Comparison of ENCODE assay signal across 1 cellular context in the genomic region with DNA sequence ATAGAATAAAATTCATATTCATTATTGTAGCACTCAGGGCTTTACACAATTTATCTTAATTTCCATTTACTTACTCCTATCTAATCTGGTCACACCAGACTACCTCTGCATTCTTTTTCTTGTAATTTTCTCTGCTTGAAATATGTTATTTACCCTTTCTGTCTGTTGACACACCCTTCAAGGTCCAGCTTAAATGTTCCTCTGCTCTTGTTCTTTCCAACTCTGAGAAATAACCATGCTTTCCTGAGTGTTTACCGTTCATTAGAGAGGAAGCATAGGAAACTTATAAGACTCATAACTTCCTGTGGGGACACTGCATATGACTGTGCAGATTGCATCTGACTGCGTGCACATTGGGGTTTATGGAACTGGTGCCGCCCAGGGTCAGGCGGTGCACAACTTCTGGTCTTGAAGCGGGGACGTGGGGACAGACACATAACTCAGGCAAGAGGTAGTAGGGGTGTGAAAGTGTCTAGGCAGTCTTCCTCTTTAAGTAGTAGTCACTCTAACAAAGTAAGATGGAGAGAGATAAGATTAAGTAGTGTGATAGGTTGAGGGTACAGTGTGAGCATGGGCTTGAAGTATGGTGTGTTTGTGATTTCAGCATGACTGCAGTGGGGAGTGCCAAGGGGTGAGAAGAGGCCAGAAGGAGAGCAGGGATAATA.
TF ChIP-seq lines count a peak whose summit lies in the region.

No MANE protein-coding gene starts in this region.

TF ChIP-seq in GM12878, 131 proteins besides CTCF, POLR2A, EP300 and RAD21 (continued from another document):
- TF ChIP-seq RCOR1 (conservative IDR thresholded peaks at IDR 0.05; ENCODE audit: low read depth, low read length) = no peak
- TF ChIP-seq SUPT20H (IDR thresholded peaks at IDR 0.05; ENCODE audit: borderline replicate concordance, control insufficient read depth, low read depth, low read length) = no peak
- no peak for TF ChIP-seq BRCA1 (IDR thresholded peaks at IDR 0.05; ENCODE audit: low read depth, low read length)
- no peak for TF ChIP-seq CHD2 (IDR thresholded peaks at IDR 0.05; ENCODE audit: borderline replicate concordance, low read depth, low read length)
- TF ChIP-seq, protein P1, sequence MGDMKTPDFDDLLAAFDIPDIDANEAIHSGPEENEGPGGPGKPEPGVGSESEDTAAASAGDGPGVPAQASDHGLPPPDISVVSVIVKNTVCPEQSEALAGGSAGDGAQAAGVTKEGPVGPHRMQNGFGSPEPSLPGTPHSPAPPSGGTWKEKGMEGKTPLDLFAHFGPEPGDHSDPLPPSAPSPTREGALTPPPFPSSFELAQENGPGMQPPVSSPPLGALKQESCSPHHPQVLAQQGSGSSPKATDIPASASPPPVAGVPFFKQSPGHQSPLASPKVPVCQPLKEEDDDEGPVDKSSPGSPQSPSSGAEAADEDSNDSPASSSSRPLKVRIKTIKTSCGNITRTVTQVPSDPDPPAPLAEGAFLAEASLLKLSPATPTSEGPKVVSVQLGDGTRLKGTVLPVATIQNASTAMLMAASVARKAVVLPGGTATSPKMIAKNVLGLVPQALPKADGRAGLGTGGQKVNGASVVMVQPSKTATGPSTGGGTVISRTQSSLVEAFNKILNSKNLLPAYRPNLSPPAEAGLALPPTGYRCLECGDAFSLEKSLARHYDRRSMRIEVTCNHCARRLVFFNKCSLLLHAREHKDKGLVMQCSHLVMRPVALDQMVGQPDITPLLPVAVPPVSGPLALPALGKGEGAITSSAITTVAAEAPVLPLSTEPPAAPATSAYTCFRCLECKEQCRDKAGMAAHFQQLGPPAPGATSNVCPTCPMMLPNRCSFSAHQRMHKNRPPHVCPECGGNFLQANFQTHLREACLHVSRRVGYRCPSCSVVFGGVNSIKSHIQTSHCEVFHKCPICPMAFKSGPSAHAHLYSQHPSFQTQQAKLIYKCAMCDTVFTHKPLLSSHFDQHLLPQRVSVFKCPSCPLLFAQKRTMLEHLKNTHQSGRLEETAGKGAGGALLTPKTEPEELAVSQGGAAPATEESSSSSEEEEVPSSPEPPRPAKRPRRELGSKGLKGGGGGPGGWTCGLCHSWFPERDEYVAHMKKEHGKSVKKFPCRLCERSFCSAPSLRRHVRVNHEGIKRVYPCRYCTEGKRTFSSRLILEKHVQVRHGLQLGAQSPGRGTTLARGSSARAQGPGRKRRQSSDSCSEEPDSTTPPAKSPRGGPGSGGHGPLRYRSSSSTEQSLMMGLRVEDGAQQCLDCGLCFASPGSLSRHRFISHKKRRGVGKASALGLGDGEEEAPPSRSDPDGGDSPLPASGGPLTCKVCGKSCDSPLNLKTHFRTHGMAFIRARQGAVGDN (IDR thresholded peaks at IDR 0.05) = no peak
- TF ChIP-seq CBFB (IDR thresholded peaks at IDR 0.05; ENCODE audit: low read depth) = no peak
- no peak for TF ChIP-seq MTA3 (IDR thresholded peaks at IDR 0.05; ENCODE audit: borderline replicate concordance, low read length)
- TF ChIP-seq ZBED1 (IDR thresholded peaks at IDR 0.05; ENCODE audit: borderline replicate concordance) = no peak
- TF ChIP-seq NR2C2 (IDR thresholded peaks at IDR 0.05; ENCODE audit: borderline replicate concordance, control insufficient read depth, insufficient read length, low read depth) = no peak
- peak; percentile 16 to 18; a peak in 1 of 4 replicates for TF ChIP-seq IKZF2 (IDR thresholded peaks at IDR 0.05)
- TF ChIP-seq, protein P2, sequence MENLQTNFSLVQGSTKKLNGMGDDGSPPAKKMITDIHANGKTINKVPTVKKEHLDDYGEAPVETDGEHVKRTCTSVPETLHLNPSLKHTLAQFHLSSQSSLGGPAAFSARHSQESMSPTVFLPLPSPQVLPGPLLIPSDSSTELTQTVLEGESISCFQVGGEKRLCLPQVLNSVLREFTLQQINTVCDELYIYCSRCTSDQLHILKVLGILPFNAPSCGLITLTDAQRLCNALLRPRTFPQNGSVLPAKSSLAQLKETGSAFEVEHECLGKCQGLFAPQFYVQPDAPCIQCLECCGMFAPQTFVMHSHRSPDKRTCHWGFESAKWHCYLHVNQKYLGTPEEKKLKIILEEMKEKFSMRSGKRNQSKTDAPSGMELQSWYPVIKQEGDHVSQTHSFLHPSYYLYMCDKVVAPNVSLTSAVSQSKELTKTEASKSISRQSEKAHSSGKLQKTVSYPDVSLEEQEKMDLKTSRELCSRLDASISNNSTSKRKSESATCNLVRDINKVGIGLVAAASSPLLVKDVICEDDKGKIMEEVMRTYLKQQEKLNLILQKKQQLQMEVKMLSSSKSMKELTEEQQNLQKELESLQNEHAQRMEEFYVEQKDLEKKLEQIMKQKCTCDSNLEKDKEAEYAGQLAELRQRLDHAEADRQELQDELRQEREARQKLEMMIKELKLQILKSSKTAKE (IDR thresholded peaks at IDR 0.05; ENCODE audit: low read depth, poor library complexity, severe bottlenecking) = no peak
- TF ChIP-seq BHLHE40 (IDR thresholded peaks at IDR 0.05; ENCODE audit: borderline replicate concordance in 1 of 2, low read depth in 2 of 2, low read length in 1 of 2) = peak in 1 of 2 experiments; percentile 8; a peak in 1 of 4 replicates
- TF ChIP-seq, protein P3, sequence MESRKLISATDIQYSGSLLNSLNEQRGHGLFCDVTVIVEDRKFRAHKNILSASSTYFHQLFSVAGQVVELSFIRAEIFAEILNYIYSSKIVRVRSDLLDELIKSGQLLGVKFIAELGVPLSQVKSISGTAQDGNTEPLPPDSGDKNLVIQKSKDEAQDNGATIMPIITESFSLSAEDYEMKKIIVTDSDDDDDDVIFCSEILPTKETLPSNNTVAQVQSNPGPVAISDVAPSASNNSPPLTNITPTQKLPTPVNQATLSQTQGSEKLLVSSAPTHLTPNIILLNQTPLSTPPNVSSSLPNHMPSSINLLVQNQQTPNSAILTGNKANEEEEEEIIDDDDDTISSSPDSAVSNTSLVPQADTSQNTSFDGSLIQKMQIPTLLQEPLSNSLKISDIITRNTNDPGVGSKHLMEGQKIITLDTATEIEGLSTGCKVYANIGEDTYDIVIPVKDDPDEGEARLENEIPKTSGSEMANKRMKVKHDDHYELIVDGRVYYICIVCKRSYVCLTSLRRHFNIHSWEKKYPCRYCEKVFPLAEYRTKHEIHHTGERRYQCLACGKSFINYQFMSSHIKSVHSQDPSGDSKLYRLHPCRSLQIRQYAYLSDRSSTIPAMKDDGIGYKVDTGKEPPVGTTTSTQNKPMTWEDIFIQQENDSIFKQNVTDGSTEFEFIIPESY (IDR thresholded peaks at IDR 0.05) = no peak
- no peak for TF ChIP-seq RAD51 (IDR thresholded peaks at IDR 0.05)
- no peak for TF ChIP-seq IRF4 (IDR thresholded peaks at IDR 0.05; ENCODE audit: low read depth, low read length)
- TF ChIP-seq, protein P4, sequence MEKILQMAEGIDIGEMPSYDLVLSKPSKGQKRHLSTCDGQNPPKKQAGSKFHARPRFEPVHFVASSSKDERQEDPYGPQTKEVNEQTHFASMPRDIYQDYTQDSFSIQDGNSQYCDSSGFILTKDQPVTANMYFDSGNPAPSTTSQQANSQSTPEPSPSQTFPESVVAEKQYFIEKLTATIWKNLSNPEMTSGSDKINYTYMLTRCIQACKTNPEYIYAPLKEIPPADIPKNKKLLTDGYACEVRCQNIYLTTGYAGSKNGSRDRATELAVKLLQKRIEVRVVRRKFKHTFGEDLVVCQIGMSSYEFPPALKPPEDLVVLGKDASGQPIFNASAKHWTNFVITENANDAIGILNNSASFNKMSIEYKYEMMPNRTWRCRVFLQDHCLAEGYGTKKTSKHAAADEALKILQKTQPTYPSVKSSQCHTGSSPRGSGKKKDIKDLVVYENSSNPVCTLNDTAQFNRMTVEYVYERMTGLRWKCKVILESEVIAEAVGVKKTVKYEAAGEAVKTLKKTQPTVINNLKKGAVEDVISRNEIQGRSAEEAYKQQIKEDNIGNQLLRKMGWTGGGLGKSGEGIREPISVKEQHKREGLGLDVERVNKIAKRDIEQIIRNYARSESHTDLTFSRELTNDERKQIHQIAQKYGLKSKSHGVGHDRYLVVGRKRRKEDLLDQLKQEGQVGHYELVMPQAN (conservative IDR thresholded peaks at IDR 0.05) = no peak
- no peak for TF ChIP-seq CBX3 (IDR thresholded peaks at IDR 0.05; ENCODE audit: borderline replicate concordance, low read depth)
- TF ChIP-seq STAT1 (conservative IDR thresholded peaks at IDR 0.05) = no peak
- no peak for TF ChIP-seq TCF3 (IDR thresholded peaks at IDR 0.05; ENCODE audit: borderline replicate concordance, insufficient read depth, low read depth, low read length)
- no peak for TF ChIP-seq PAX5 (IDR thresholded peaks at IDR 0.05; ENCODE audit: borderline replicate concordance, low read depth, low read length)
- TF ChIP-seq ETV6 (conservative IDR thresholded peaks at IDR 0.05 in 1 of 2, IDR thresholded peaks at IDR 0.05 in 1 of 2; ENCODE audit: borderline replicate concordance in 1 of 2, low read depth in 1 of 2) = 0 out of 4 replicates have a peak, but pooled peaks of 1 of the 2 experiments have one; percentile 29
- TF ChIP-seq PML (IDR thresholded peaks at IDR 0.05; ENCODE audit: low read length) = no peak
- no peak for TF ChIP-seq FOXK2 (IDR thresholded peaks at IDR 0.05)
- TF ChIP-seq MXI1 (IDR thresholded peaks at IDR 0.05; ENCODE audit: low read depth, low read length) = 0 out of 2 replicates have a peak, but pooled peaks have one; percentile 16
- no peak for TF ChIP-seq ATF7 (IDR thresholded peaks at IDR 0.05; ENCODE audit: low read depth)
